16 cellular contexts compared by ENCODE assay signal in genomic region chr9:107333363-107333762, GRCh38. TPM values are rescaled to one million over a fixed set of nuclear protein-coding genes. Genes with fewer than 3 reads are reported as not detected.
DNase-seq lines count a peak whose midpoint lies in the region; ATAC-seq, FAIRE-seq and TF ChIP-seq lines count a peak whose summit lies in the region.
"Had no signal": no experiment of that assay in that cellular context is flagged by ENCODE, and none has a peak within 500 bp of the region (broad histone marks: within the 10 kb centered on the region; RNA-seq: fewer than 3 reads in every experiment).

No MANE protein-coding gene starts in this region.

- no peaks in the 10 kb centered on the region for H3K27me3 Mint-ChIP-seq in activated naive CD4-positive, alpha-beta T cell treated with anti-CD3 and anti-CD28 coated beads, Interleukin-2, amount 50 U/mL, for 24 hours
- no peaks in the 10 kb centered on the region for H3K27me3 Mint-ChIP-seq in activated naive CD4-positive, alpha-beta T cell treated with anti-CD3 and anti-CD28 coated beads, Interleukin-2, amount 10 ng/mL, durations not matched to agents 7 days and 5 days
- H3K27me3 Mint-ChIP-seq in Calu3 (ENCODE audit: unreplicated experiment) (no peaks in the 10 kb centered on the region), naive B cell (no peaks in the 10 kb centered on the region)

- no peaks in the 10 kb centered on the region for H3K9me3 Mint-ChIP-seq in activated naive CD4-positive, alpha-beta T cell treated with anti-CD3 and anti-CD28 coated beads, Interleukin-2, amount 50 U/mL, for 24 hours
- no peaks in the 10 kb centered on the region for H3K9me3 Mint-ChIP-seq in activated naive CD4-positive, alpha-beta T cell treated with anti-CD3 and anti-CD28 coated beads, Interleukin-2, amount 10 ng/mL, durations not matched to agents 7 days and 5 days
- H3K9me3 Mint-ChIP-seq in Calu3 (ENCODE audit: low read depth, unreplicated experiment) (no peaks in the 10 kb centered on the region), naive B cell (no peaks in the 10 kb centered on the region)

- POLR2A ChIA-PET in GM12878 (lab: Charles Lee): no interaction called here

- no peak overlapping the region for H3K9ac ChIP-seq in GM12878 (ENCODE audit: control insufficient read depth, insufficient read depth, low read length)

- H2AFZ ChIP-seq in GM12878 (ENCODE audit: control insufficient read depth, low read depth, low read length): no peak overlapping the region

- DNase-seq in activated naive CD4-positive, alpha-beta T cell treated with anti-CD3 and anti-CD28 coated beads, Interleukin-2, amount 10 ng/mL, durations not matched to agents 7 days and 5 days: no peak
- no peak for DNase-seq in Calu3
- no peak for DNase-seq in GM12878 (ENCODE audit: low read depth, low spot score)
- no peak for DNase-seq in naive B cell
- DNase-seq in NK-92 (lab: John Stamatoyannopoulos, UW; ENCODE audit: unreplicated experiment): no peak
- no peak for DNase-seq in EL
- DNase-seq: DMS53, IMR-90, NCI-H187, NCI-H226, NCI-H524 treated with DMSO at 0.1 percent for 48 hours had no signal

- FAIRE-seq in GM12878 (lab: Jason Lieb, UNC): no peak
- FAIRE-seq: A204.1 had no signal

- no peaks in the 10 kb centered on the region for H3K4me1 Mint-ChIP-seq in activated naive CD4-positive, alpha-beta T cell treated with anti-CD3 and anti-CD28 coated beads, Interleukin-2, amount 50 U/mL, for 24 hours
- no peaks in the 10 kb centered on the region for H3K4me1 Mint-ChIP-seq in activated naive CD4-positive, alpha-beta T cell treated with anti-CD3 and anti-CD28 coated beads, Interleukin-2, amount 10 ng/mL, durations not matched to agents 7 days and 5 days
- peaks cover 20% of the 10 kb centered on the region for H3K4me1 Mint-ChIP-seq in Calu3 (ENCODE audit: low read depth, unreplicated experiment)
- H3K4me1 Mint-ChIP-seq in naive B cell: peaks cover 0 to 4% (median 0%) of the 10 kb centered on the region in 3 donors

- H3K4me2 ChIP-seq in GM12878 (ENCODE audit: control insufficient read depth, insufficient read depth): no peak overlapping the region

- no peak for TF ChIP-seq EP300 in GM12878 (IDR thresholded peaks at IDR 0.05; ENCODE audit: borderline replicate concordance in 1 of 2, control insufficient read depth in 1 of 2, low read depth in 2 of 2, low read length in 2 of 2)

- SMC1A ChIA-PET in GM12878 (lab: Charles Lee; ENCODE audit: uncharacterized antibody, unreplicated experiment): interaction anchor here (1.9 to 2.5 kb wide), 2 partner anchors 8 to 94 kb away, joined by 5 to 14 read pairs; no protein-coding TSS in a partner anchor

- CTCF ChIA-PET in activated naive CD4-positive, alpha-beta T cell treated with anti-CD3 and anti-CD28 coated beads, Interleukin-2, amount 10 ng/mL, durations not matched to agents 7 days and 5 days (lab: Charles Lee): no interaction called here
- CTCF ChIA-PET in Calu3 (lab: Charles Lee): no interaction called here
- CTCF ChIA-PET in GM12878 (lab: Yijun Ruan, JAX): interaction anchor here (1.0 to 1.9 kb wide), 4 partner anchors 8 to 175 kb away, joined by 3 to 11 read pairs (median 5); no protein-coding TSS in a partner anchor

- RAD21 ChIA-PET in GM12878 (lab: Charles Lee; ENCODE audit: unreplicated experiment): no interaction called here

- no peak for ATAC-seq in GM12878
- no peak for ATAC-seq in naive B cell (ENCODE audit: low read depth in 2 of 2)
- ATAC-seq in HG02885 (IDR thresholded peaks at IDR 0.05; ENCODE audit: poor library complexity, unreplicated experiment): no peak
- ATAC-seq: Panc1, Right ventricle myocardium inferior had no signal

- intact Hi-C loops in Calu3 (cut with micrococcal nuclease; ENCODE audit: unreplicated experiment): no loop called here
- intact Hi-C loops in GM12878 (cut with micrococcal nuclease; ENCODE audit: unreplicated experiment): no loop called here

- no peak overlapping the region for H3K4me3 ChIP-seq in GM12878

- TF ChIP-seq POLR2A in GM12878 (IDR thresholded peaks at IDR 0.05; ENCODE audit: low read depth, low read length): no peak

- no peaks in the 10 kb centered on the region for H3K4me1 ChIP-seq in GM12878 (ENCODE audit: control insufficient read depth, insufficient read depth, low read length)

- no peaks in the 10 kb centered on the region for H4K20me1 ChIP-seq in GM12878 (ENCODE audit: control insufficient read depth, insufficient read depth)

- no peaks in the 10 kb centered on the region for H3K27me3 ChIP-seq in GM12878 (replicated peaks in 1 of 2; ENCODE audit: control insufficient read depth in 2 of 2, insufficient read depth in 2 of 2, low read length in 1 of 2)

- H3K36me3 ChIP-seq in GM12878 (ENCODE audit: control insufficient read depth in 2 of 2, insufficient read depth in 2 of 2, low read length in 1 of 2): peaks cover 6 to 31% of the 10 kb centered on the region in 2 experiments

- H3K27ac Mint-ChIP-seq in activated naive CD4-positive, alpha-beta T cell treated with anti-CD3 and anti-CD28 coated beads, Interleukin-2, amount 50 U/mL, for 24 hours: peak overlapping the region; percentile 19
- H3K27ac Mint-ChIP-seq in activated naive CD4-positive, alpha-beta T cell treated with anti-CD3 and anti-CD28 coated beads, Interleukin-2, amount 10 ng/mL, durations not matched to agents 7 days and 5 days: no peak overlapping the region
- peak overlapping the region; percentile 4 for H3K27ac Mint-ChIP-seq in Calu3 (ENCODE audit: unreplicated experiment)
- peak overlapping the region in 4 of 6 donors; percentile 2 to 67 (median 29) for H3K27ac Mint-ChIP-seq in naive B cell

- in situ Hi-C loops in GM12878 (cut with MboI): no loop called here

- 100% methylated on average over 2 of the region's 2 CpGs for WGBS in GM12878 (ENCODE audit: insufficient coverage, insufficient replicate concordance, low lambda C conversion rate, missing lambda C conversion rate)

- H3K79me2 ChIP-seq in GM12878 (ENCODE audit: control insufficient read depth, insufficient read depth, low read length): no peaks in the 10 kb centered on the region

- no peak for TF ChIP-seq CTCF in Calu3 (IDR thresholded peaks at IDR 0.05; ENCODE audit: unreplicated experiment)
- TF ChIP-seq CTCF in GM12878 (IDR thresholded peaks at IDR 0.05 in 2 of 3, conservative IDR thresholded peaks at IDR 0.05 in 1 of 3; ENCODE audit: control insufficient read depth in 2 of 3, extremely low read depth in 1 of 3, insufficient read depth in 1 of 3, low read depth in 3 of 3, low read length in 3 of 3): no peak

- BruUV-seq in Calu3 (replicated peaks; lab: Mats Ljungman, UMichigan) (no TSS peak), GM12878 (replicated peaks; lab: Mats Ljungman, UMichigan) (no TSS peak)

- H3K36me3 Mint-ChIP-seq in activated naive CD4-positive, alpha-beta T cell treated with anti-CD3 and anti-CD28 coated beads, Interleukin-2, amount 50 U/mL, for 24 hours: peaks cover 23% of the 10 kb centered on the region
- H3K36me3 Mint-ChIP-seq in activated naive CD4-positive, alpha-beta T cell treated with anti-CD3 and anti-CD28 coated beads, Interleukin-2, amount 10 ng/mL, durations not matched to agents 7 days and 5 days: peaks cover 58% of the 10 kb centered on the region
- peaks cover 44% of the 10 kb centered on the region for H3K36me3 Mint-ChIP-seq in Calu3 (ENCODE audit: insufficient read depth, unreplicated experiment)
- H3K36me3 Mint-ChIP-seq in naive B cell: peaks cover 10% of the 10 kb centered on the region in 2 donors

- no peaks in the 10 kb centered on the region for H3K9me3 ChIP-seq in GM12878 (replicated peaks; ENCODE audit: control insufficient read depth, insufficient read depth, low read length)

- H3K4me3 Mint-ChIP-seq in activated naive CD4-positive, alpha-beta T cell treated with anti-CD3 and anti-CD28 coated beads, Interleukin-2, amount 50 U/mL, for 24 hours: no peak overlapping the region
- H3K4me3 Mint-ChIP-seq in activated naive CD4-positive, alpha-beta T cell treated with anti-CD3 and anti-CD28 coated beads, Interleukin-2, amount 10 ng/mL, durations not matched to agents 7 days and 5 days: no peak overlapping the region
- H3K4me3 Mint-ChIP-seq in Calu3 (ENCODE audit: low read depth, unreplicated experiment) (no peak overlapping the region), naive B cell (no peak overlapping the region)

- no peak overlapping the region for H3K27ac ChIP-seq in GM12878 (ENCODE audit: control insufficient read depth, insufficient read depth)

- TF ChIP-seq RAD21 in GM12878 (IDR thresholded peaks at IDR 0.05; ENCODE audit: insufficient read depth, low read depth, low read length): no peak

TF ChIP-seq in GM12878, 131 proteins besides CTCF, POLR2A, EP300 and RAD21 (continues in another document):
- TF ChIP-seq POLR2AphosphoS5 (IDR thresholded peaks at IDR 0.05; ENCODE audit: low read length) (peak; percentile 52), BACH1 (IDR thresholded peaks at IDR 0.05; ENCODE audit: borderline replicate concordance) (0 out of 2 replicates have a peak, but pooled peaks have one; percentile 37)

RNA-seq across cellular contexts. Expression of gene RAD23B, which starts 50.3 kb away (rescaled TPM):
- total RNA-seq in Calu3 (2022) (82.3 and 97.8 TPM in 2 replicates), GM12878 (2014; rRNA removed) (36.1 and 37.4 TPM in 2 replicates), GM12878 (2014; rRNA removed; fragmentation: Illumina TruSeq; extraction: Trizol) (98.9 and 101 TPM in 2 replicates), GM12878 (2021) (108 and 116 TPM in 2 replicates)
- 48.5 and 52.7 TPM in 2 replicates for total RNA-seq in GM12878 (2013; cell fraction: nucleolus; rRNA removed)
- polyA plus RNA-seq in GM12878 (2011; ENCODE audit: low read depth): 38.4 TPM
- polyA plus RNA-seq in GM12878 (2011; rRNA removed) (241 and 256 TPM in 2 replicates), GM12878 (2014; fragmentation: Illumina TruSeq; extraction: Trizol) (143 and 150 TPM in 2 replicates), GM12878 (2014; fragmentation: Nextera tagmentation; extraction: Ambion mirVana) (10 to 100 TPM; 24.1 to 26.4 TPM), GM12878 (2014; rRNA removed) (73.1 and 73.5 TPM in 2 replicates), GM12878 (2016; fragmentation: Nextera tagmentation; extraction: Ambion mirVana) (10 to 100 TPM; 10.3 to 10.5 TPM), naive B cell (ENCODE audit: low read depth in 6 of 6) (10 to 100 TPM; 11.7 to 33.6 (median 25.2) TPM)
- 195 and 228 TPM in 2 replicates for polyA plus RNA-seq in GM12878 (2011; cell fraction: cytosol; rRNA removed)
- polyA plus RNA-seq in GM12878 (2011; cell fraction: nucleus; rRNA removed): 62.2 and 64.1 TPM in 2 replicates
- polyA plus RNA-seq in GM12878 (2012): 58.1 and 60.0 TPM in 2 replicates
- 209 and 261 TPM in 2 replicates for polyA minus RNA-seq in GM12878 (2011; rRNA and poly(A)+ RNA removed)
- 141 and 153 TPM in 2 replicates for polyA minus RNA-seq in GM12878 (2011; cell fraction: cytosol; rRNA and poly(A)+ RNA removed)
- 34.8 and 64.1 TPM in 2 replicates for polyA minus RNA-seq in GM12878 (2011; cell fraction: nucleus; rRNA and poly(A)+ RNA removed)
